26 cellular contexts compared by ENCODE assay signal in the genomic region with DNA sequence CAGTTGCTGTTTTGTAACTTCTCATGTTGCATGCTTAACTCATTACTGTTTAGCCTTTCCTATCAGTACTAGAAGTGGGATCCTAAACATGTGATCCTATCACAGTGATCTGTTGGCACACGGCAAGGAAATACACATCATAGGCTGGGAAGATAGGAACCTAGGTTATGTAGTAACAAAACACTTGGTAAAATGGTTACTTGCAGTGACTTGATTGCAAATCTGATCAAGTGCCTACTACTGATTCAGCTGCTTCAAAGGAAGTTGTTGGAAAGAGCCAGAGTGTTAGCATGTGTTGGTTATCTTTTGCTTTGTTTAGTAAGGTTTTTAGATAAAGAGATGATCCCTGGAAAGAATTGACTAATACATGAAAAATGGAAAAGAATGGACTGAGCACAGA. TPM values are rescaled to one million over a fixed set of nuclear protein-coding genes. Genes with fewer than 3 reads are reported as not detected.
DNase-seq lines count a peak whose midpoint lies in the region; ATAC-seq, FAIRE-seq and TF ChIP-seq lines count a peak whose summit lies in the region.
"Had no signal": no experiment of that assay in that cellular context is flagged by ENCODE, and none has a peak within 500 bp of the region (broad histone marks: within the 10 kb centered on the region; RNA-seq: fewer than 3 reads in every experiment).

No MANE protein-coding gene starts in this region.

- no TSS peak for BruUV-seq in K562 (replicated peaks; lab: Mats Ljungman, UMichigan)

- H3K4me3 ChIP-seq in K562: no peak overlapping the region
- H3K4me3 ChIP-seq in fibroblast of villous mesenchyme (ENCODE audit: low read depth, low read length): no peak overlapping the region
- H3K4me3 ChIP-seq in upper lobe of right lung: no peak overlapping the region
- H3K4me3 ChIP-seq: A549; BLaER1 treated with 17β-estradiol and CSF1 and Interleukin-3, amounts not matched to agents 10 nM and 100 nM had no signal

- ATAC-seq in K562 (no peak), GM19023 (IDR thresholded peaks at IDR 0.05; ENCODE audit: unreplicated experiment) (no peak), upper lobe of right lung (no peak)
- ATAC-seq: A549; CD8-positive, alpha-beta T cell had no signal

- H3K4me2 ChIP-seq in K562 (ENCODE audit: insufficient read depth, low read length): no peak overlapping the region
- H3K4me2 ChIP-seq: A549; BLaER1 treated with 17β-estradiol and CSF1 and Interleukin-3, amounts not matched to agents 10 nM and 100 nM had no signal

- H2AFZ ChIP-seq in K562 (ENCODE audit: low read depth, low read length): no peak overlapping the region

- peaks cover 13 to 15% of the 10 kb centered on the region in 2 experiments; a peak in 4 of 5 replicates for H3K27me3 ChIP-seq in K562 (ENCODE audit: control insufficient read depth in 2 of 2, insufficient read depth in 2 of 2, low read length in 2 of 2)
- no peaks in the 10 kb centered on the region for H3K27me3 ChIP-seq in upper lobe of right lung
- H3K27me3 ChIP-seq: BLaER1 treated with 17β-estradiol and CSF1 and Interleukin-3, amounts not matched to agents 10 nM and 100 nM had no signal

- in situ Hi-C loops in K562 (cut with MboI): no loop called here

- no peaks in the 10 kb centered on the region for H3K9me1 ChIP-seq in K562 (ENCODE audit: control insufficient read depth, insufficient read depth, low read length)

- TF ChIP-seq CTCF in D721Med (IDR thresholded peaks at IDR 0.05; ENCODE audit: insufficient read depth, missing control alignments) (no peak), K562 (IDR thresholded peaks at IDR 0.05 in 2 of 3, conservative IDR thresholded peaks at IDR 0.05 in 1 of 3; ENCODE audit: insufficient read depth in 2 of 3, low read depth in 1 of 3, low read length in 3 of 3) (no peak), fibroblast of villous mesenchyme (IDR thresholded peaks at IDR 0.05; ENCODE audit: insufficient read depth, low read depth, low read length) (no peak), upper lobe of right lung (IDR thresholded peaks at IDR 0.05) (no peak)

- CTCF ChIA-PET in K562 (lab: Yijun Ruan, JAX; ENCODE audit: low intra/inter-chr PET ratio): no interaction called here

- POLR2A ChIA-PET in K562 (lab: Yijun Ruan, JAX): interaction anchor here (0.6 kb wide), 1 partner anchor 62 kb away, joined by 4 read pairs; no protein-coding TSS in a partner anchor

- no peak for TF ChIP-seq POLR2A in K562 (conservative IDR thresholded peaks at IDR 0.05)

- H3K9ac ChIP-seq in K562 (ENCODE audit: insufficient read depth in 1 of 2, low read depth in 2 of 2, low read length in 2 of 2): no peak overlapping the region
- H3K9ac ChIP-seq: BLaER1 treated with 17β-estradiol and CSF1 and Interleukin-3, amounts not matched to agents 10 nM and 100 nM had no signal

- H3K4me1 ChIP-seq in K562 (replicated peaks in 1 of 2; ENCODE audit: control insufficient read depth in 2 of 2, insufficient read depth in 2 of 2, low read length in 2 of 2) (peaks cover 0 to 3% of the 10 kb centered on the region in 2 experiments; a peak in 1 of 5 replicates), upper lobe of right lung (no peaks in the 10 kb centered on the region)
- H3K4me1 ChIP-seq: A549, Caco-2 had no signal

- 10% methylated on average over 1 of the region's 1 CpG for WGBS in K562 (ENCODE audit: insufficient coverage, low coverage, missing lambda C conversion rate)

- no peak for TF ChIP-seq EP300 in K562 (IDR thresholded peaks at IDR 0.05; ENCODE audit: low read length)

- DNase-seq in D721Med (ENCODE audit: insufficient read length, low spot score) (no peak), K562 (ENCODE audit: extremely low read depth in 1 of 4, low spot score in 3 of 4) (no peak), fibroblast of villous mesenchyme (ENCODE audit: low read depth) (peak; percentile 35), GF-D8 (lab: John Stamatoyannopoulos, UW) (no peak), upper lobe of right lung (no peak)
- DNase-seq: AML-193; Caco-2; Calu3; CD4-positive, alpha-beta T cell; CD8-positive, alpha-beta T cell; DMS 273 treated with DMSO at 0.1 percent for 48 hours; DMS153; DMS53; DMS79; DND-41; EL; GDM1 had no signal

- FAIRE-seq in D721Med (lab: Jason Lieb, UNC) (peak; percentile 88), K562 (lab: Jason Lieb, UNC) (peak; percentile 42)
- FAIRE-seq: A549, GM12892, GM18507, GM19239 had no signal

- H3K36me3 ChIP-seq in K562 (ENCODE audit: control insufficient read depth, insufficient read depth, low read length) (no peaks in the 10 kb centered on the region), upper lobe of right lung (no peaks in the 10 kb centered on the region)
- H3K36me3 ChIP-seq: BLaER1 treated with 17β-estradiol and CSF1 and Interleukin-3, amounts not matched to agents 10 nM and 100 nM had no signal

- no peak overlapping the region for H3K27ac ChIP-seq in K562 (ENCODE audit: extremely low read depth, low read depth, low read length)
- no peak overlapping the region for H3K27ac ChIP-seq in upper lobe of right lung
- H3K27ac ChIP-seq: 22Rv1; A549; BLaER1 treated with 17β-estradiol and CSF1 and Interleukin-3, amounts not matched to agents 10 nM and 100 nM; C4-2B had no signal

- no peaks in the 10 kb centered on the region for H4K20me1 ChIP-seq in K562 (replicated peaks; ENCODE audit: control insufficient read depth, insufficient read depth, low read length)
- H4K20me1 ChIP-seq: BLaER1 treated with 17β-estradiol and CSF1 and Interleukin-3, amounts not matched to agents 10 nM and 100 nM had no signal

- no peaks in the 10 kb centered on the region for H3K79me2 ChIP-seq in K562 (ENCODE audit: control insufficient read depth, insufficient read depth, low read length)

- H3K9me3 ChIP-seq in K562 (replicated peaks; ENCODE audit: control insufficient read depth, insufficient read depth, low read depth, low read length) (no peaks in the 10 kb centered on the region), upper lobe of right lung (no peaks in the 10 kb centered on the region)
- H3K9me3 ChIP-seq: Caco-2 had no signal

- TF ChIP-seq RAD21 in K562 (CRISPR knock-in tag; conservative IDR thresholded peaks at IDR 0.05 in 1 of 2, IDR thresholded peaks at IDR 0.05 in 1 of 2): no peak

- intact Hi-C loops in K562 (cut with micrococcal nuclease) (no loop called here), upper lobe of right lung (cut with DNase I) (no loop called here)

TF ChIP-seq in K562, 482 proteins besides CTCF, POLR2A, EP300 and RAD21 (continues in another document):
- TF ChIP-seq RCOR1 (IDR thresholded peaks at IDR 0.05; ENCODE audit: borderline replicate concordance in 1 of 2, low read depth in 2 of 2, low read length in 2 of 2) (0 out of 4 replicates have a peak, but pooled peaks of 1 of the 2 experiments have one; percentile 8), MTF1 (CRISPR knock-in tag; IDR thresholded peaks at IDR 0.05; ENCODE audit: borderline replicate concordance) (no peak), GABPA (tag; conservative IDR thresholded peaks at IDR 0.05; ENCODE audit: low read depth) (no peak), IRF2 (CRISPR knock-in tag; IDR thresholded peaks at IDR 0.05) (no peak), CBFA2T3 (IDR thresholded peaks at IDR 0.05) (peak; percentile 26; the same call in 1 of the 2 replicates), KDM1A (IDR thresholded peaks at IDR 0.05) (peak in 1 of 2 experiments; percentile 16; a peak in 1 of 4 replicates), SIN3A (IDR thresholded peaks at IDR 0.05; ENCODE audit: borderline replicate concordance in 2 of 2, control insufficient read depth in 1 of 2, low read depth in 2 of 2, low read length in 2 of 2) (no peak), TEAD4 (IDR thresholded peaks at IDR 0.05; ENCODE audit: low read length) (peak; percentile 38; the same call in 1 of the 2 replicates), TEAD4 (CRISPR knock-in tag; IDR thresholded peaks at IDR 0.05; ENCODE audit: borderline replicate concordance) (no peak)
- TF ChIP-seq, protein P1, sequence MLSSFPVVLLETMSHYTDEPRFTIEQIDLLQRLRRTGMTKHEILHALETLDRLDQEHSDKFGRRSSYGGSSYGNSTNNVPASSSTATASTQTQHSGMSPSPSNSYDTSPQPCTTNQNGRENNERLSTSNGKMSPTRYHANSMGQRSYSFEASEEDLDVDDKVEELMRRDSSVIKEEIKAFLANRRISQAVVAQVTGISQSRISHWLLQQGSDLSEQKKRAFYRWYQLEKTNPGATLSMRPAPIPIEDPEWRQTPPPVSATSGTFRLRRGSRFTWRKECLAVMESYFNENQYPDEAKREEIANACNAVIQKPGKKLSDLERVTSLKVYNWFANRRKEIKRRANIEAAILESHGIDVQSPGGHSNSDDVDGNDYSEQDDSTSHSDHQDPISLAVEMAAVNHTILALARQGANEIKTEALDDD (IDR thresholded peaks at IDR 0.05): peak; percentile 92

RNA-seq across cellular contexts. Expression of gene VASH2, which starts 8.9 kb away (rescaled TPM):
- 0.32 and 1.2 TPM in 2 replicates for total RNA-seq in K562 (2011; cell fraction: chromatin; rRNA removed; ENCODE audit: low replicate concordance)
- total RNA-seq in K562 (2011; cell fraction: nucleolus; rRNA removed): 0.66 TPM in 1 of 2 replicates, not detected in the other
- 1.9 TPM in 1 of 2 replicates, not detected in the other for total RNA-seq in K562 (2011; cell fraction: nucleoplasm; rRNA removed)
- total RNA-seq in K562 (2014; rRNA removed): 0.09 TPM in 1 of 2 replicates, not detected in the other
- 0.06 and 0.11 TPM in 2 replicates for total RNA-seq in K562 (2014; rRNA removed; fragmentation: Illumina TruSeq; extraction: Trizol)
- total RNA-seq in K562 (2015; rRNA removed; fragmentation: Illumina TruSeq; extraction: Trizol): not detected in 2 replicates
- total RNA-seq in K562 (2021): 0.13 and 0.40 TPM in 2 replicates
- 0.03 and 0.07 TPM in 2 replicates for polyA plus RNA-seq in K562 (2011; rRNA removed)
- not detected in 2 replicates for polyA plus RNA-seq in K562 (2011; cell fraction: cytosol; rRNA removed)
- polyA plus RNA-seq in K562 (2011; cell fraction: nucleus; rRNA removed): 0.13 and 0.21 TPM in 2 replicates
- polyA plus RNA-seq in K562 (2012): 0.12 and 0.48 TPM in 2 replicates
- 0.04 and 0.07 TPM in 2 replicates for polyA plus RNA-seq in K562 (2014; fragmentation: Illumina TruSeq; extraction: Trizol)
- polyA plus RNA-seq in K562 (2014; fragmentation: Nextera tagmentation; extraction: Ambion mirVana): under 1 TPM; 0.06 to 0.14 TPM
- 0.05 and 0.11 TPM in 2 replicates for polyA plus RNA-seq in K562 (2014; rRNA removed)
- 0.11 TPM in 1 of 2 replicates, not detected in the other for polyA minus RNA-seq in K562 (2011; rRNA and poly(A)+ RNA removed)
- not detected in 2 replicates for polyA minus RNA-seq in K562 (2011; cell fraction: cytosol; rRNA and poly(A)+ RNA removed)
- 0.11 and 0.27 TPM in 2 replicates for polyA minus RNA-seq in K562 (2011; cell fraction: nucleus; rRNA and poly(A)+ RNA removed)
- total RNA-seq in fibroblast of villous mesenchyme: 0.43 and 0.97 TPM in 2 replicates
- 1.9 TPM for total RNA-seq in upper lobe of right lung
- total RNA-seq: B cell; CD8-positive, alpha-beta T cell had no signal
